Comparison of ENCODE assay signal across 10 cellular contexts in genomic region chr11:67285541-67286498, GRCh38. TPM values are rescaled to one million over a fixed set of nuclear protein-coding genes. Genes with fewer than 3 reads are reported as not detected.
A peak's percentile ranks its signal among the peaks of the same experiment; 100 is the strongest.
DNase-seq lines count a peak whose midpoint lies in the region; ATAC-seq, FAIRE-seq and TF ChIP-seq lines count a peak whose summit lies in the region.
"Had no signal": no experiment of that assay in that cellular context is flagged by ENCODE, and none has a peak within 500 bp of the region (broad histone marks: within the 10 kb centered on the region; RNA-seq: fewer than 3 reads in every experiment).

No MANE protein-coding gene starts in this region.

- peak overlapping the region; percentile 100 for H3K27ac Mint-ChIP-seq in stimulated activated naive CD8-positive, alpha-beta T cell treated with anti-CD3 and anti-CD28 coated beads, Interleukin-15, Interleukin-2, amounts not matched to agents 100 ng/mL and 50 ng/mL, for 24 hours

- H3K4me3 ChIP-seq in K562: no peak overlapping the region
- no peak overlapping the region for H3K4me3 ChIP-seq in mesenchymal stem cell (ENCODE audit: insufficient read depth in 1 of 2, low read depth in 1 of 2, low read length in 2 of 2)
- no peak overlapping the region for H3K4me3 ChIP-seq in aorta (ENCODE audit: low read length in 2 of 2)

- no peak for TF ChIP-seq RAD21 in K562 (CRISPR knock-in tag; conservative IDR thresholded peaks at IDR 0.05 in 1 of 2, IDR thresholded peaks at IDR 0.05 in 1 of 2)

- no peaks in the 10 kb centered on the region for H3K9me3 Mint-ChIP-seq in stimulated activated naive CD8-positive, alpha-beta T cell treated with anti-CD3 and anti-CD28 coated beads, Interleukin-15, Interleukin-2, amounts not matched to agents 100 ng/mL and 50 ng/mL, for 24 hours

- H2BK15ac ChIP-seq in mesenchymal stem cell (ENCODE audit: low read depth, poor library complexity, severe bottlenecking): no peak overlapping the region

- in situ Hi-C loops in K562 (cut with MboI): no loop called here

- H2BK120ac ChIP-seq in mesenchymal stem cell (ENCODE audit: low read depth, low read length): no peak overlapping the region

- POLR2A ChIA-PET in K562 (lab: Yijun Ruan, JAX): interaction anchor here (0.5 to 3.4 kb wide), 6 partner anchors 8 to 179 kb away, joined by 3 to 29 read pairs (median 4); no protein-coding TSS in a partner anchor

- TSS peak; percentile 48 for BruUV-seq in K562 (replicated peaks; lab: Mats Ljungman, UMichigan)

- H3K4me1 Mint-ChIP-seq in stimulated activated naive CD8-positive, alpha-beta T cell treated with anti-CD3 and anti-CD28 coated beads, Interleukin-15, Interleukin-2, amounts not matched to agents 100 ng/mL and 50 ng/mL, for 24 hours (ENCODE audit: low read depth): peaks cover 43% of the 10 kb centered on the region

- H2BK5ac ChIP-seq in mesenchymal stem cell (ENCODE audit: low read depth, low read length, poor library complexity, severe bottlenecking): no peak overlapping the region

- H4K91ac ChIP-seq in mesenchymal stem cell (ENCODE audit: low read length): peak overlapping the region; percentile 12

- H3K27ac ChIP-seq in K562 (ENCODE audit: extremely low read depth, low read depth, low read length) (no peak overlapping the region), mesenchymal stem cell (ENCODE audit: low read length, poor library complexity, severe bottlenecking) (no peak overlapping the region), aorta (ENCODE audit: low read depth in 1 of 2, low read length in 2 of 2) (no peak overlapping the region)

- no peak overlapping the region for H3K18ac ChIP-seq in mesenchymal stem cell (ENCODE audit: low read depth in 1 of 2, low read length in 2 of 2)

- no peak overlapping the region for H3K4me2 ChIP-seq in K562 (ENCODE audit: insufficient read depth, low read length)
- H3K4me2 ChIP-seq in mesenchymal stem cell (ENCODE audit: low read length, poor library complexity, severe bottlenecking): no peak overlapping the region

- no peak overlapping the region for H3K4ac ChIP-seq in mesenchymal stem cell (ENCODE audit: low read depth in 1 of 2, low read length in 2 of 2)

- no peaks in the 10 kb centered on the region for H4K20me1 ChIP-seq in K562 (replicated peaks; ENCODE audit: control insufficient read depth, insufficient read depth, low read length)

- 93% methylated on average over 32 of the region's 39 CpGs for WGBS in K562 (ENCODE audit: insufficient coverage, low coverage, missing lambda C conversion rate)
- WGBS in mesenchymal stem cell: 96% methylated on average over 39 of the region's 39 CpGs
- WGBS in aorta, 2 donors: 90% methylated on average over 38 to 39 of the region's 39 CpGs

- peaks cover 15% of the 10 kb centered on the region for H3K79me2 ChIP-seq in K562 (ENCODE audit: control insufficient read depth, insufficient read depth, low read length)

- CTCF ChIA-PET in K562 (lab: Yijun Ruan, JAX; ENCODE audit: low intra/inter-chr PET ratio): no interaction called here

- H3K27me3 ChIP-seq in K562 (ENCODE audit: control insufficient read depth in 2 of 2, insufficient read depth in 2 of 2, low read length in 2 of 2) (no peaks in the 10 kb centered on the region), mesenchymal stem cell (ENCODE audit: control insufficient read depth in 1 of 2, insufficient read depth in 1 of 2, low read length in 2 of 2) (no peaks in the 10 kb centered on the region), aorta (ENCODE audit: control insufficient read depth in 1 of 2, insufficient read depth in 2 of 2, low read length in 1 of 2) (no peaks in the 10 kb centered on the region)

- no peak for TF ChIP-seq EP300 in K562 (IDR thresholded peaks at IDR 0.05; ENCODE audit: low read length)

- no peak for FAIRE-seq in K562 (lab: Jason Lieb, UNC)
- FAIRE-seq: GM18507 had no signal

- TF ChIP-seq CTCF in K562 (IDR thresholded peaks at IDR 0.05 in 2 of 3, conservative IDR thresholded peaks at IDR 0.05 in 1 of 3; ENCODE audit: insufficient read depth in 2 of 3, low read depth in 1 of 3, low read length in 3 of 3): no peak

- H3K9me1 ChIP-seq in K562 (ENCODE audit: control insufficient read depth, insufficient read depth, low read length): no peaks in the 10 kb centered on the region

- 0 out of 2 replicates have a peak, but pooled peaks have one; percentile 13 for TF ChIP-seq POLR2A in K562 (conservative IDR thresholded peaks at IDR 0.05)

- H4K8ac ChIP-seq in mesenchymal stem cell (ENCODE audit: low read length): no peak overlapping the region

- no peak overlapping the region for H2AK5ac ChIP-seq in mesenchymal stem cell (ENCODE audit: low read length, severe bottlenecking)

- H2AFZ ChIP-seq in K562 (ENCODE audit: low read depth, low read length): no peak overlapping the region
- H2AFZ ChIP-seq in mesenchymal stem cell (ENCODE audit: low read depth, low read length): no peak overlapping the region

- ATAC-seq in stimulated activated naive CD8-positive, alpha-beta T cell treated with anti-CD3 and anti-CD28 coated beads, Interleukin-15, Interleukin-2, amounts not matched to agents 100 U/mL and 50 U/mL, for 24 hours: no peak
- ATAC-seq in K562 (no peak), aorta (ENCODE audit: low FRiP score) (no peak), HG03460 (IDR thresholded peaks at IDR 0.05; ENCODE audit: unreplicated experiment) (no peak)
- ATAC-seq in activated CD4-positive, CD25-positive, alpha-beta regulatory T cell treated with anti-CD3 and anti-CD28 coated beads, Interleukin-2, amount 50 U/mL, for 24 hours: no peak

- no peak for DNase-seq in stimulated activated naive CD8-positive, alpha-beta T cell treated with anti-CD3 and anti-CD28 coated beads, Interleukin-15, Interleukin-2, amounts not matched to agents 100 U/mL and 50 U/mL, for 24 hours
- no peak for DNase-seq in K562 (ENCODE audit: extremely low read depth in 1 of 4, low spot score in 3 of 4)
- DNase-seq in mesenchymal stem cell: no peak
- peak; percentile 55 to 72 for DNase-seq in aorta
- no peak for DNase-seq in NCI-H345 treated with DMSO at 0.1 percent for 48 hours (lab: John Stamatoyannopoulos, UW; ENCODE audit: unreplicated experiment)
- DNase-seq: RPMI8226 had no signal

- H3K9me3 ChIP-seq in K562 (replicated peaks; ENCODE audit: control insufficient read depth, insufficient read depth, low read depth, low read length) (no peaks in the 10 kb centered on the region), mesenchymal stem cell (ENCODE audit: control insufficient read depth, low read length) (no peaks in the 10 kb centered on the region), aorta (ENCODE audit: control insufficient read depth, low read length) (no peaks in the 10 kb centered on the region)

- H3K14ac ChIP-seq in mesenchymal stem cell (ENCODE audit: low read length in 2 of 2): no peak overlapping the region

- peaks cover 15 to 62% of the 10 kb centered on the region in 2 experiments for H3K4me1 ChIP-seq in K562 (replicated peaks in 1 of 2; ENCODE audit: control insufficient read depth in 2 of 2, insufficient read depth in 2 of 2, low read length in 2 of 2)
- peaks cover 21% of the 10 kb centered on the region for H3K4me1 ChIP-seq in mesenchymal stem cell (ENCODE audit: control insufficient read depth, insufficient read depth, low read depth, low read length)
- H3K4me1 ChIP-seq in aorta (ENCODE audit: control insufficient read depth in 1 of 2, insufficient read depth in 2 of 2, low read length in 2 of 2): no peaks in the 10 kb centered on the region

- H3K36me3 ChIP-seq in K562 (ENCODE audit: control insufficient read depth, insufficient read depth, low read length): peaks cover 77% of the 10 kb centered on the region; the same call in 2 of the 3 replicates
- H3K36me3 ChIP-seq in mesenchymal stem cell (ENCODE audit: control insufficient read depth in 1 of 2, insufficient read depth in 2 of 2, low read depth in 1 of 2, low read length in 2 of 2): peaks cover 63 to 75% of the 10 kb centered on the region in 2 experiments
- peaks cover 0 to 14% of the 10 kb centered on the region in 2 donors for H3K36me3 ChIP-seq in aorta (ENCODE audit: control insufficient read depth in 1 of 2, insufficient read depth in 2 of 2, low read length in 1 of 2)

- peak overlapping the region in 1 of 2 experiments; percentile 2 for H2BK12ac ChIP-seq in mesenchymal stem cell (ENCODE audit: low read length in 2 of 2)

- intact Hi-C loops in K562 (cut with micrococcal nuclease): no loop called here
- intact Hi-C loops in aorta (cut with DNase I): no loop called here

- H3K4me3 Mint-ChIP-seq in stimulated activated naive CD8-positive, alpha-beta T cell treated with anti-CD3 and anti-CD28 coated beads, Interleukin-15, Interleukin-2, amounts not matched to agents 100 ng/mL and 50 ng/mL, for 24 hours: peak overlapping the region; percentile 23

- peaks cover 43% of the 10 kb centered on the region for H3K36me3 Mint-ChIP-seq in stimulated activated naive CD8-positive, alpha-beta T cell treated with anti-CD3 and anti-CD28 coated beads, Interleukin-15, Interleukin-2, amounts not matched to agents 100 ng/mL and 50 ng/mL, for 24 hours (ENCODE audit: low read depth)

- H3K9ac ChIP-seq in K562 (ENCODE audit: insufficient read depth in 1 of 2, low read depth in 2 of 2, low read length in 2 of 2) (no peak overlapping the region), mesenchymal stem cell (ENCODE audit: low read length) (no peak overlapping the region)

- H3K27me3 Mint-ChIP-seq in stimulated activated naive CD8-positive, alpha-beta T cell treated with anti-CD3 and anti-CD28 coated beads, Interleukin-15, Interleukin-2, amounts not matched to agents 100 ng/mL and 50 ng/mL, for 24 hours: no peaks in the 10 kb centered on the region

- H3K79me1 ChIP-seq in mesenchymal stem cell (replicated peaks; ENCODE audit: low read length, poor library complexity, severe bottlenecking): peaks cover 36% of the 10 kb centered on the region

- no peak overlapping the region for H3K23ac ChIP-seq in mesenchymal stem cell (ENCODE audit: low read length in 2 of 2)

RNA-seq across cellular contexts. Expression of gene ANKRD13D, which starts 3.3 kb away (rescaled TPM):
- total RNA-seq in K562 (2011; cell fraction: chromatin; rRNA removed; ENCODE audit: low replicate concordance): 105 and 289 TPM in 2 replicates
- 185 and 212 TPM in 2 replicates for total RNA-seq in K562 (2011; cell fraction: nucleolus; rRNA removed)
- 120 and 126 TPM in 2 replicates for total RNA-seq in K562 (2011; cell fraction: nucleoplasm; rRNA removed)
- total RNA-seq in K562 (2014; rRNA removed) (28.6 and 30.5 TPM in 2 replicates), K562 (2014; rRNA removed; fragmentation: Illumina TruSeq; extraction: Trizol) (5.3 and 7.9 TPM in 2 replicates), K562 (2015; rRNA removed; fragmentation: Illumina TruSeq; extraction: Trizol) (19.6 and 25.1 TPM in 2 replicates), K562 (2021) (37.3 and 40.9 TPM in 2 replicates), aorta (10 to 100 TPM; 43.2 to 96.1 TPM)
- polyA plus RNA-seq in K562 (2011; rRNA removed) (22.4 and 36.6 TPM in 2 replicates), K562 (2014; fragmentation: Illumina TruSeq; extraction: Trizol) (15.8 and 20.8 TPM in 2 replicates), K562 (2014; fragmentation: Nextera tagmentation; extraction: Ambion mirVana) (1 to 10 TPM in 1 of 2 experiments, under 1 TPM in 1; 0.94 to 1.9 TPM), K562 (2014; rRNA removed) (38.8 and 40.8 TPM in 2 replicates), aorta (100 to 1,000 TPM in 1 of 2 donors, 10 to 100 TPM in 1; 16.8 to 100 TPM)
- polyA plus RNA-seq in K562 (2011; cell fraction: cytosol; rRNA removed): 28.9 and 46.9 TPM in 2 replicates
- 147 and 217 TPM in 2 replicates for polyA plus RNA-seq in K562 (2011; cell fraction: nucleus; rRNA removed)
- 22.5 and 55.8 TPM in 2 replicates for polyA plus RNA-seq in K562 (2012)
- polyA minus RNA-seq in K562 (2011; rRNA and poly(A)+ RNA removed): 9.5 and 12.1 TPM in 2 replicates
- polyA minus RNA-seq in K562 (2011; cell fraction: cytosol; rRNA and poly(A)+ RNA removed): 10.6 and 13.5 TPM in 2 replicates
- 54.4 and 59.6 TPM in 2 replicates for polyA minus RNA-seq in K562 (2011; cell fraction: nucleus; rRNA and poly(A)+ RNA removed)
- polyA plus RNA-seq in mesenchymal stem cell (2013, experiment 1 of 2): 27.5 TPM
- 27.7 TPM for polyA plus RNA-seq in mesenchymal stem cell (2013, experiment 2 of 2)

RNA-seq across cellular contexts. Expression of gene SSH3, which starts 17.5 kb away (rescaled TPM):
- 1.5 and 6.8 TPM in 2 replicates for total RNA-seq in K562 (2011; cell fraction: chromatin; rRNA removed; ENCODE audit: low replicate concordance)
- 2.8 and 3.3 TPM in 2 replicates for total RNA-seq in K562 (2011; cell fraction: nucleolus; rRNA removed)
- total RNA-seq in K562 (2011; cell fraction: nucleoplasm; rRNA removed): 0.92 and 1.3 TPM in 2 replicates
- total RNA-seq in K562 (2014; rRNA removed) (0.12 and 0.27 TPM in 2 replicates), K562 (2014; rRNA removed; fragmentation: Illumina TruSeq; extraction: Trizol) (not detected in 2 replicates), K562 (2015; rRNA removed; fragmentation: Illumina TruSeq; extraction: Trizol) (0.14 and 0.68 TPM in 2 replicates), K562 (2021) (1.0 and 1.5 TPM in 2 replicates), aorta (10 to 100 TPM; 27.3 to 37.0 TPM)
- polyA plus RNA-seq in K562 (2011; rRNA removed) (0.07 and 0.88 TPM in 2 replicates), K562 (2014; fragmentation: Illumina TruSeq; extraction: Trizol) (0.19 and 0.24 TPM in 2 replicates), K562 (2014; fragmentation: Nextera tagmentation; extraction: Ambion mirVana) (not detected), K562 (2014; rRNA removed) (0.24 and 0.90 TPM in 2 replicates), aorta (10 to 100 TPM; 13.3 to 24.1 TPM)
- polyA plus RNA-seq in K562 (2011; cell fraction: cytosol; rRNA removed): 0.12 and 0.39 TPM in 2 replicates
- polyA plus RNA-seq in K562 (2011; cell fraction: nucleus; rRNA removed): 1.3 and 3.4 TPM in 2 replicates
- polyA plus RNA-seq in K562 (2012): 1.3 and 1.4 TPM in 2 replicates
- polyA minus RNA-seq in K562 (2011; rRNA and poly(A)+ RNA removed): 0.09 TPM in 1 of 2 replicates, not detected in the other
- 0.48 TPM in 1 of 2 replicates, not detected in the other for polyA minus RNA-seq in K562 (2011; cell fraction: cytosol; rRNA and poly(A)+ RNA removed)
- polyA minus RNA-seq in K562 (2011; cell fraction: nucleus; rRNA and poly(A)+ RNA removed): 0.89 and 1.5 TPM in 2 replicates
- polyA plus RNA-seq in mesenchymal stem cell (2013, experiment 1 of 2): 71.0 TPM
- 71.6 TPM for polyA plus RNA-seq in mesenchymal stem cell (2013, experiment 2 of 2)

RNA-seq across cellular contexts. Expression of gene GRK2, which starts 19.5 kb away (rescaled TPM):
- total RNA-seq in K562 (2011; cell fraction: chromatin; rRNA removed; ENCODE audit: low replicate concordance): 64.7 and 214 TPM in 2 replicates
- 185 and 206 TPM in 2 replicates for total RNA-seq in K562 (2011; cell fraction: nucleolus; rRNA removed)
- 62.7 and 78.2 TPM in 2 replicates for total RNA-seq in K562 (2011; cell fraction: nucleoplasm; rRNA removed)
- total RNA-seq in K562 (2014; rRNA removed): 83.1 and 97.8 TPM in 2 replicates
- total RNA-seq in K562 (2014; rRNA removed; fragmentation: Illumina TruSeq; extraction: Trizol): 27.8 and 41.7 TPM in 2 replicates
- total RNA-seq in K562 (2015; rRNA removed; fragmentation: Illumina TruSeq; extraction: Trizol): 40.6 and 42.2 TPM in 2 replicates
- 93.3 and 95.3 TPM in 2 replicates for total RNA-seq in K562 (2021)
- 63.4 and 98.5 TPM in 2 replicates for polyA plus RNA-seq in K562 (2011; rRNA removed)
- polyA plus RNA-seq in K562 (2011; cell fraction: cytosol; rRNA removed): 70.8 and 122 TPM in 2 replicates
- polyA plus RNA-seq in K562 (2011; cell fraction: nucleus; rRNA removed): 259 and 262 TPM in 2 replicates
- polyA plus RNA-seq in K562 (2012): 87.6 and 130 TPM in 2 replicates
- polyA plus RNA-seq in K562 (2014; fragmentation: Illumina TruSeq; extraction: Trizol): 56.5 and 65.3 TPM in 2 replicates
- polyA plus RNA-seq in K562 (2014; fragmentation: Nextera tagmentation; extraction: Ambion mirVana): under 1 TPM; 0.24 to 0.82 TPM
- polyA plus RNA-seq in K562 (2014; rRNA removed): 95.8 and 96.0 TPM in 2 replicates
- polyA minus RNA-seq in K562 (2011; rRNA and poly(A)+ RNA removed): 36.9 and 61.5 TPM in 2 replicates
- 89.3 and 92.9 TPM in 2 replicates for polyA minus RNA-seq in K562 (2011; cell fraction: cytosol; rRNA and poly(A)+ RNA removed)
- polyA minus RNA-seq in K562 (2011; cell fraction: nucleus; rRNA and poly(A)+ RNA removed): 57.5 and 75.9 TPM in 2 replicates
- 26.9 TPM for polyA plus RNA-seq in mesenchymal stem cell (2013, experiment 1 of 2)
- 25.8 TPM for polyA plus RNA-seq in mesenchymal stem cell (2013, experiment 2 of 2)
- total RNA-seq in aorta: 10 to 100 TPM; 53.8 to 77.6 TPM
- polyA plus RNA-seq in aorta: 10 to 100 TPM; 29.3 to 53.6 TPM

Comparison
In these comparisons a context has a peak if more than half of its experiments do, and no peak if none do; other contexts are left out.
1. DNase-seq: peak in aorta (2 of 2); none in stimulated activated naive CD8-positive, alpha-beta T cell treated with anti-CD3 and anti-CD28 coated beads, Interleukin-15, Interleukin-2, amounts not matched to agents 100 U/mL and 50 U/mL, for 24 hours (single experiment), K562 (0 of 4), mesenchymal stem cell (single experiment) and NCI-H345 treated with DMSO at 0.1 percent for 48 hours (single experiment).